ENCODE assay signal across 9 cellular contexts in the genomic region with DNA sequence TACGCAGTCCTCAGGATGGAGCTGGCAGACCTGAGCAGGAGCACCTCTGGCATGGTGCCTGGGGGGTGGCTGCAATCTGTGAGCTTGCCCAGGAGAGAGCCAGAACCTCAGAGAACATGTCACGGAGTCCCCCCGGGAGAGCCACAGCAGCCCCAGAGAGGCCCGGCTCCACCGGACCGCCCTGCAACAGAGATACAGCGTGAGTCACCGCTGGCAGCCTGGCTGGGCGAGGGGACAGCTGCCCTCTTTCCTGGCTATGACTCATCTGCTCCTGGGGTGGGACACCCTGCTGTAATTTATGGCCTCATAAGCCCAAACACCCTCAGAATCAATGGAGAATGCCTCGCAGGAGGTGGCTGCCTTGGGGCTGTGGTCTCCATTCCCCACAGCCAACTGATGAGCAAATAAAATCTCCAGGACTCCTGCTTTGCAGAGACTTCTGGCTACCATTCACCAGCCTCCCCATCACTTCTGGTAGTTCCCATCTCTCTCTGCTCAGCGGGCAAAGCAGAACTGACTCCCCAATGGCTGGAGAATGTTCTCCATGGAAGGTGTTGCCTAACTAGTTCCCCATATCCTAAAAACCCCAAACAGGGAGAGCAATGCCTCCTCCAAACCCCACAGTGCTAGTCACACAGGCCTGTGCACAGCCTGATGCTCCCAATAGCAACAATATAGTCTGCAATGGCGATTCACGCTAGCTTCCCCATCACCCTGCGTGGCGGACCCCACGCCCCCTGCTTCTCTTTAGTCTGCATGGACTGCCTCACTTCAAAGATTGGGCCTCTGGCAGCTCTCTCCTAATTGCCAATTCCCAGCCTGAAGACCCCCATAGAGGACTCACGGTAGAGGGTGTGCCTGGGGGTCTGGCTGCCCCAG. TPM values are rescaled to one million over a fixed set of nuclear protein-coding genes. Genes with fewer than 3 reads are reported as not detected.
DNase-seq lines count a peak whose midpoint lies in the region; ATAC-seq, FAIRE-seq and TF ChIP-seq lines count a peak whose summit lies in the region.
"Had no signal": no experiment of that assay in that cellular context is flagged by ENCODE, and none has a peak within 500 bp of the region (broad histone marks: within the 10 kb centered on the region; RNA-seq: fewer than 3 reads in every experiment).

No MANE protein-coding gene starts in this region.

- H3K9me3 Mint-ChIP-seq in type B pancreatic cell (no peaks in the 10 kb centered on the region), mesothelial cell of epicardium (no peaks in the 10 kb centered on the region)
- H3K9me3 Mint-ChIP-seq in stimulated activated naive B cell treated with anti-CD40 and anti-IgM and Interleukin-4, amounts not matched to agents 10 μg/mL and 1 μg/mL and 100 μg/mL, for 72 hours = no peaks in the 10 kb centered on the region

- no peak overlapping the region for H3K9ac ChIP-seq in K562 (ENCODE audit: insufficient read depth in 1 of 2, low read depth in 2 of 2, low read length in 2 of 2)

- no peak overlapping the region for H3K4me3 ChIP-seq in K562

- FAIRE-seq in K562 (lab: Jason Lieb, UNC) = peak; percentile 89

- intact Hi-C loops in K562 (cut with micrococcal nuclease) = no loop called here

- peaks cover 3 to 12% of the 10 kb centered on the region in 2 experiments; a peak in 3 of 5 replicates for H3K27me3 ChIP-seq in K562 (ENCODE audit: control insufficient read depth in 2 of 2, insufficient read depth in 2 of 2, low read length in 2 of 2)

- no peak overlapping the region for H3K27ac ChIP-seq in K562 (ENCODE audit: extremely low read depth, low read depth, low read length)

- no peak; the same call in 1 of the 2 replicates for TF ChIP-seq EP300 in K562 (IDR thresholded peaks at IDR 0.05; ENCODE audit: low read length)

- WGBS in K562 (ENCODE audit: insufficient coverage, low coverage, missing lambda C conversion rate) = 20% methylated on average over 17 of the region's 17 CpGs

- H3K36me3 Mint-ChIP-seq in type B pancreatic cell = no peaks in the 10 kb centered on the region
- H3K36me3 Mint-ChIP-seq in mesothelial cell of epicardium = no peaks in the 10 kb centered on the region
- no peaks in the 10 kb centered on the region for H3K36me3 Mint-ChIP-seq in stimulated activated naive B cell treated with anti-CD40 and anti-IgM and Interleukin-4, amounts not matched to agents 10 μg/mL and 1 μg/mL and 100 μg/mL, for 72 hours

- no peaks in the 10 kb centered on the region for H3K36me3 ChIP-seq in K562 (ENCODE audit: control insufficient read depth, insufficient read depth, low read length)

- H2AFZ ChIP-seq in K562 (ENCODE audit: low read depth, low read length) = no peak overlapping the region

- TF ChIP-seq RAD21 in K562 (CRISPR knock-in tag; conservative IDR thresholded peaks at IDR 0.05 in 1 of 2, IDR thresholded peaks at IDR 0.05 in 1 of 2) = no peak

- H3K27me3 Mint-ChIP-seq in type B pancreatic cell = no peaks in the 10 kb centered on the region
- H3K27me3 Mint-ChIP-seq in mesothelial cell of epicardium (ENCODE audit: low read depth) = peaks cover 4% of the 10 kb centered on the region
- peaks cover 14 to 25% of the 10 kb centered on the region in 2 donors for H3K27me3 Mint-ChIP-seq in stimulated activated naive B cell treated with anti-CD40 and anti-IgM and Interleukin-4, amounts not matched to agents 10 μg/mL and 1 μg/mL and 100 μg/mL, for 72 hours

- in situ Hi-C loops in K562 (cut with MboI) = no loop called here

- peaks cover 13 to 24% of the 10 kb centered on the region in 2 experiments; a peak in 4 of 5 replicates for H3K4me1 ChIP-seq in K562 (replicated peaks in 1 of 2; ENCODE audit: control insufficient read depth in 2 of 2, insufficient read depth in 2 of 2, low read length in 2 of 2)

- no peak for TF ChIP-seq CTCF in K562 (IDR thresholded peaks at IDR 0.05 in 2 of 3, conservative IDR thresholded peaks at IDR 0.05 in 1 of 3; ENCODE audit: insufficient read depth in 2 of 3, low read depth in 1 of 3, low read length in 3 of 3)
- no peak for TF ChIP-seq CTCF in type B pancreatic cell (conservative IDR thresholded peaks at IDR 0.05)
- TF ChIP-seq CTCF in mesothelial cell of epicardium (IDR thresholded peaks at IDR 0.05; ENCODE audit: unreplicated experiment) = no peak

- CTCF ChIA-PET in K562 (lab: Yijun Ruan, JAX; ENCODE audit: low intra/inter-chr PET ratio) = no interaction called here

- 0 out of 2 replicates have a peak, but pooled peaks cover 3% of the 10 kb centered on the region for H4K20me1 ChIP-seq in K562 (replicated peaks; ENCODE audit: control insufficient read depth, insufficient read depth, low read length)

- no peak for TF ChIP-seq POLR2A in K562 (conservative IDR thresholded peaks at IDR 0.05)

- peak overlapping the region; percentile 43 for H3K4me2 ChIP-seq in K562 (ENCODE audit: insufficient read depth, low read length)

- no peaks in the 10 kb centered on the region for H3K9me1 ChIP-seq in K562 (ENCODE audit: control insufficient read depth, insufficient read depth, low read length)

- H3K27ac Mint-ChIP-seq in type B pancreatic cell = peak overlapping the region; percentile 62
- no peak overlapping the region for H3K27ac Mint-ChIP-seq in mesothelial cell of epicardium
- no peak overlapping the region for H3K27ac Mint-ChIP-seq in stimulated activated naive B cell treated with anti-CD40 and anti-IgM and Interleukin-4, amounts not matched to agents 10 μg/mL and 1 μg/mL and 100 μg/mL, for 72 hours

- no peaks in the 10 kb centered on the region for H3K9me3 ChIP-seq in K562 (replicated peaks; ENCODE audit: control insufficient read depth, insufficient read depth, low read depth, low read length)

- no peak overlapping the region for H3K4me3 Mint-ChIP-seq in type B pancreatic cell
- H3K4me3 Mint-ChIP-seq in mesothelial cell of epicardium = no peak overlapping the region
- no peak overlapping the region for H3K4me3 Mint-ChIP-seq in stimulated activated naive B cell treated with anti-CD40 and anti-IgM and Interleukin-4, amounts not matched to agents 10 μg/mL and 1 μg/mL and 100 μg/mL, for 72 hours

- H3K79me2 ChIP-seq in K562 (ENCODE audit: control insufficient read depth, insufficient read depth, low read length) = no peaks in the 10 kb centered on the region

- POLR2A ChIA-PET in K562 (lab: Yijun Ruan, JAX) = interaction anchor here (0.6 kb wide), 1 partner anchor 42 kb away, joined by 3 read pairs; no protein-coding TSS in a partner anchor

- DNase-seq in NOMO-1 (lab: John Stamatoyannopoulos, UW; ENCODE audit: unreplicated experiment in 2 of 2) (peak; percentile 8 to 34), NOMO-1 treated with dmso at 0.1 percent for 144 hours (lab: John Stamatoyannopoulos, UW; ENCODE audit: unreplicated experiment) (no peak), K562 (ENCODE audit: extremely low read depth in 1 of 4, low spot score in 3 of 4) (peak; percentile 77 to 85 (median 78)), islet precursor cell (peak; percentile 96), type B pancreatic cell (ENCODE audit: extremely low spot score, unreplicated experiment) (no peak), mesothelial cell of epicardium (ENCODE audit: low spot score in 2 of 2, unreplicated experiment in 2 of 2) (no peak)
- DNase-seq in stimulated activated CD4-positive, alpha-beta T cell treated with anti-CD3 and anti-CD28 coated beads, Interleukin-4, amount 100 ng/mL, for 1 hour = no peak
- no peak for DNase-seq in stimulated activated naive B cell treated with anti-CD40 and anti-IgM and Interleukin-4, amounts not matched to agents 10 μg/mL and 1 μg/mL and 100 μg/mL, for 72 hours

- H3K4me1 Mint-ChIP-seq in type B pancreatic cell (ENCODE audit: unreplicated experiment) (peaks cover 19% of the 10 kb centered on the region), mesothelial cell of epicardium (peaks cover 18% of the 10 kb centered on the region)
- H3K4me1 Mint-ChIP-seq in stimulated activated naive B cell treated with anti-CD40 and anti-IgM and Interleukin-4, amounts not matched to agents 10 μg/mL and 1 μg/mL and 100 μg/mL, for 72 hours = no peaks in the 10 kb centered on the region

- BruUV-seq in K562 (replicated peaks; lab: Mats Ljungman, UMichigan) = no TSS peak

- peak; percentile 82 for ATAC-seq in K562
- no peak for ATAC-seq in stimulated activated naive B cell treated with anti-CD40 and anti-IgM and Interleukin-4, amounts not matched to agents 10 μg/mL and 1 μg/mL and 100 μg/mL, for 72 hours (replicated peaks)

RNA-seq across cellular contexts. Expression of gene ACSBG1, which starts 21.6 kb away (rescaled TPM):
- total RNA-seq in K562 (2011; cell fraction: chromatin; rRNA removed; ENCODE audit: low replicate concordance) = 9.2 and 9.5 TPM in 2 replicates
- 5.3 and 7.0 TPM in 2 replicates for total RNA-seq in K562 (2011; cell fraction: nucleolus; rRNA removed)
- total RNA-seq in K562 (2011; cell fraction: nucleoplasm; rRNA removed) = 7.6 and 8.9 TPM in 2 replicates
- total RNA-seq in K562 (2014; rRNA removed) (2.5 and 3.3 TPM in 2 replicates), K562 (2014; rRNA removed; fragmentation: Illumina TruSeq; extraction: Trizol) (3.1 and 3.7 TPM in 2 replicates), K562 (2015; rRNA removed; fragmentation: Illumina TruSeq; extraction: Trizol) (0.83 TPM in 2 replicates), K562 (2021) (2.6 and 3.3 TPM in 2 replicates), type B pancreatic cell (ENCODE audit: low replicate concordance) (0.71 TPM in 1 of 2 replicates, not detected in the other), mesothelial cell of epicardium (0.57 to 1.2 TPM (median 0.73 TPM) in 3 replicates)
- polyA plus RNA-seq in K562 (2011; rRNA removed) (1.2 and 2.0 TPM in 2 replicates), K562 (2014; fragmentation: Illumina TruSeq; extraction: Trizol) (4.8 and 6.4 TPM in 2 replicates), K562 (2014; fragmentation: Nextera tagmentation; extraction: Ambion mirVana) (under 1 TPM; 0.36 to 0.75 TPM), K562 (2014; rRNA removed) (4.6 and 5.0 TPM in 2 replicates)
- 1.9 and 4.0 TPM in 2 replicates for polyA plus RNA-seq in K562 (2011; cell fraction: cytosol; rRNA removed)
- polyA plus RNA-seq in K562 (2011; cell fraction: nucleus; rRNA removed) = 3.7 and 12.6 TPM in 2 replicates
- 1.3 and 1.4 TPM in 2 replicates for polyA plus RNA-seq in K562 (2012)
- polyA minus RNA-seq in K562 (2011; rRNA and poly(A)+ RNA removed) = 0.72 and 3.4 TPM in 2 replicates
- polyA minus RNA-seq in K562 (2011; cell fraction: cytosol; rRNA and poly(A)+ RNA removed) = 1.1 TPM in 1 of 2 replicates, not detected in the other
- 3.0 and 5.5 TPM in 2 replicates for polyA minus RNA-seq in K562 (2011; cell fraction: nucleus; rRNA and poly(A)+ RNA removed)
- polyA plus RNA-seq: AG04450 had no signal

RNA-seq across cellular contexts. Expression of gene DNAJA4, which starts 51.6 kb away (rescaled TPM):
- total RNA-seq in K562 (2011; cell fraction: chromatin; rRNA removed; ENCODE audit: low replicate concordance) = 0.12 and 0.23 TPM in 2 replicates
- total RNA-seq in K562 (2011; cell fraction: nucleolus; rRNA removed) = 0.33 TPM in 1 of 2 replicates, not detected in the other
- 0.15 TPM in 1 of 2 replicates, not detected in the other for total RNA-seq in K562 (2011; cell fraction: nucleoplasm; rRNA removed)
- not detected in 2 replicates for total RNA-seq in K562 (2014; rRNA removed)
- 0.11 TPM in 1 of 2 replicates, not detected in the other for total RNA-seq in K562 (2014; rRNA removed; fragmentation: Illumina TruSeq; extraction: Trizol)
- total RNA-seq in K562 (2015; rRNA removed; fragmentation: Illumina TruSeq; extraction: Trizol) = 0.08 TPM in 1 of 2 replicates, not detected in the other
- total RNA-seq in K562 (2021) = 0.16 and 0.25 TPM in 2 replicates
- polyA plus RNA-seq in K562 (2011; rRNA removed) = 0.05 and 0.15 TPM in 2 replicates
- 0.03 TPM in 1 of 2 replicates, not detected in the other for polyA plus RNA-seq in K562 (2011; cell fraction: cytosol; rRNA removed)
- 0.28 and 0.50 TPM in 2 replicates for polyA plus RNA-seq in K562 (2011; cell fraction: nucleus; rRNA removed)
- polyA plus RNA-seq in K562 (2012) = 0.33 and 0.56 TPM in 2 replicates
- polyA plus RNA-seq in K562 (2014; fragmentation: Illumina TruSeq; extraction: Trizol) = not detected in 2 replicates
- 1 to 10 TPM in 1 of 2 experiments, under 1 TPM in 1; 0.56 to 1.0 TPM for polyA plus RNA-seq in K562 (2014; fragmentation: Nextera tagmentation; extraction: Ambion mirVana)
- polyA plus RNA-seq in K562 (2014; rRNA removed) = 0.09 TPM in 1 of 2 replicates, not detected in the other
- polyA minus RNA-seq in K562 (2011; rRNA and poly(A)+ RNA removed) = 0.21 TPM in 1 of 2 replicates, not detected in the other
- 1.1 and 3.1 TPM in 2 replicates for polyA minus RNA-seq in K562 (2011; cell fraction: cytosol; rRNA and poly(A)+ RNA removed)
- polyA minus RNA-seq in K562 (2011; cell fraction: nucleus; rRNA and poly(A)+ RNA removed) = 0.11 and 0.40 TPM in 2 replicates
- 0.10 and 15.0 TPM in 2 replicates for total RNA-seq in type B pancreatic cell (ENCODE audit: low replicate concordance)
- total RNA-seq in mesothelial cell of epicardium = 0.13 to 0.18 TPM in 2 of 3 replicates, not detected in the other

Comparison
In these comparisons a context has a peak if more than half of its experiments do, and no peak if none do; other contexts are left out.
1. DNase-seq: peak in NOMO-1 (2 of 2), K562 (4 of 4) and islet precursor cell (single experiment); none in NOMO-1 treated with dmso at 0.1 percent for 144 hours (single experiment), type B pancreatic cell (single experiment), mesothelial cell of epicardium (0 of 2), stimulated activated CD4-positive, alpha-beta T cell treated with anti-CD3 and anti-CD28 coated beads, Interleukin-4, amount 100 ng/mL, for 1 hour (single experiment) and stimulated activated naive B cell treated with anti-CD40 and anti-IgM and Interleukin-4, amounts not matched to agents 10 μg/mL and 1 μg/mL and 100 μg/mL, for 72 hours (single experiment).